20 cellular contexts compared by ENCODE assay signal in genomic region chr13:58893396-58893795, GRCh38.
A peak's percentile ranks its signal among the peaks of the same experiment; 100 is the strongest.
DNase-seq lines count a peak whose midpoint lies in the region; FAIRE-seq and TF ChIP-seq lines count a peak whose summit lies in the region.
"Had no signal": no experiment of that assay in that cellular context is flagged by ENCODE, and none has a peak within 500 bp of the region (broad histone marks: within the 10 kb centered on the region; RNA-seq: fewer than 3 reads in every experiment).

No MANE protein-coding gene starts in this region.

- H3K27ac ChIP-seq in astrocyte (ENCODE audit: low read depth, low read length) (no peak overlapping the region), spleen (no peak overlapping the region), adrenal gland (no peak overlapping the region)
- H3K27ac ChIP-seq: BLaER1 treated with 17β-estradiol and CSF1 and Interleukin-3, amounts not matched to agents 10 nM and 100 nM; HL-60 had no signal

- 85 to 97% (median 91%) methylated on average over 1 of the region's 1 CpG for WGBS in spleen, 5 donors
- whole genome bisulfite sequencing in adrenal gland, 4 donors, result 89 to 95% (median 93%) methylated on average over 1 of the region's 1 CpG

- DNase-seq in D721Med (ENCODE audit: insufficient read length, low spot score) (no peak), astrocyte (ENCODE audit: low read depth) (peak; percentile 63), choroid plexus epithelial cell (ENCODE audit: low read depth) (peak; percentile 4), non-pigmented ciliary epithelial cell (ENCODE audit: low read depth) (peak; percentile 1), spleen (no peak), putamen (ENCODE audit: low spot score) (no peak), adrenal gland (no peak)
- DNase-seq: Calu3; CD8-positive, alpha-beta T cell; DMS 273 treated with DMSO at 0.1 percent for 48 hours; DMS53; DND-41; EL; HCEC 1CT had no signal

- H3K27ac Mint-ChIP-seq in astrocyte (ENCODE audit: unreplicated experiment), result no peak overlapping the region
- H3K27ac Mint-ChIP-seq: B cell; CD8-positive, alpha-beta T cell; GM23338 had no signal

- no peaks in the 10 kb centered on the region for H3K36me3 Mint-ChIP-seq in astrocyte (ENCODE audit: low read depth, unreplicated experiment)
- H3K36me3 Mint-ChIP-seq: CD8-positive, alpha-beta T cell had no signal

- H3K4me3 ChIP-seq in astrocyte (ENCODE audit: insufficient read depth, low read depth, low read length) (no peak overlapping the region), choroid plexus epithelial cell (ENCODE audit: low read depth, low read length) (no peak overlapping the region), spleen (no peak overlapping the region), adrenal gland (no peak overlapping the region)
- H3K4me3 ChIP-seq: BLaER1 treated with 17β-estradiol and CSF1 and Interleukin-3, amounts not matched to agents 10 nM and 100 nM; GM12878; GM23338 had no signal

- no peak overlapping the region for H3K4me2 ChIP-seq in astrocyte (ENCODE audit: low read length)
- H3K4me2 ChIP-seq: BLaER1 treated with 17β-estradiol and CSF1 and Interleukin-3, amounts not matched to agents 10 nM and 100 nM; GM23338 had no signal

- no peak overlapping the region for H3K9ac ChIP-seq in astrocyte (ENCODE audit: low read length)
- H3K9ac ChIP-seq: BLaER1 treated with 17β-estradiol and CSF1 and Interleukin-3, amounts not matched to agents 10 nM and 100 nM had no signal

- TF ChIP-seq POLR2A in spleen (IDR thresholded peaks at IDR 0.05) (no peak), adrenal gland (IDR thresholded peaks at IDR 0.05) (no peak)

- H3K9me3 ChIP-seq in astrocyte (ENCODE audit: insufficient read depth, low read depth, low read length), result no peaks in the 10 kb centered on the region
- no peaks in the 10 kb centered on the region for H3K9me3 ChIP-seq in spleen
- H3K9me3 ChIP-seq in adrenal gland (replicated peaks in 1 of 3), result no peaks in the 10 kb centered on the region

- H3K4me1 ChIP-seq in astrocyte (ENCODE audit: insufficient read depth, low read length) (no peaks in the 10 kb centered on the region), spleen (no peaks in the 10 kb centered on the region), adrenal gland (replicated peaks in 1 of 2) (no peaks in the 10 kb centered on the region)
- H3K4me1 ChIP-seq: BLaER1 treated with 17β-estradiol and CSF1 and Interleukin-3, amounts not matched to agents 10 nM and 100 nM had no signal

- intact Hi-C loops in spleen (cut with DNase I; ENCODE audit: low total_unique reads) (no loop called here), adrenal gland (cut with DNase I) (no loop called here)

- H2AFZ ChIP-seq in astrocyte (ENCODE audit: low read depth, low read length), result no peak overlapping the region

- H3K36me3 ChIP-seq in astrocyte (ENCODE audit: insufficient read depth, low read length), result no peaks in the 10 kb centered on the region
- H3K36me3 ChIP-seq in spleen, result no peaks in the 10 kb centered on the region
- no peaks in the 10 kb centered on the region for H3K36me3 ChIP-seq in adrenal gland (replicated peaks in 1 of 2)
- H3K36me3 ChIP-seq: BLaER1 treated with 17β-estradiol and CSF1 and Interleukin-3, amounts not matched to agents 10 nM and 100 nM had no signal

- no peak overlapping the region for H3K4me3 Mint-ChIP-seq in astrocyte (ENCODE audit: unreplicated experiment)
- H3K4me3 Mint-ChIP-seq: B cell; CD8-positive, alpha-beta T cell; GM23338 had no signal

- H3K27me3 ChIP-seq in astrocyte (ENCODE audit: insufficient read depth, low read length) (no peaks in the 10 kb centered on the region), spleen (replicated peaks in 1 of 7) (no peaks in the 10 kb centered on the region), adrenal gland (no peaks in the 10 kb centered on the region)
- H3K27me3 ChIP-seq: BLaER1 treated with 17β-estradiol and CSF1 and Interleukin-3, amounts not matched to agents 10 nM and 100 nM had no signal

- no peaks in the 10 kb centered on the region for H3K4me1 Mint-ChIP-seq in astrocyte (ENCODE audit: low read depth, unreplicated experiment)
- H3K4me1 Mint-ChIP-seq: B cell, GM23338 had no signal

- no peaks in the 10 kb centered on the region for H3K9me3 Mint-ChIP-seq in astrocyte (ENCODE audit: unreplicated experiment)
- H3K9me3 Mint-ChIP-seq: GM23338 had no signal

- H3K27me3 Mint-ChIP-seq in astrocyte (ENCODE audit: low read depth, unreplicated experiment), result no peaks in the 10 kb centered on the region
- H3K27me3 Mint-ChIP-seq: B cell had no signal

- TF ChIP-seq CTCF in D721Med (IDR thresholded peaks at IDR 0.05; ENCODE audit: insufficient read depth, missing control alignments), result no peak
- no peak for TF ChIP-seq CTCF in astrocyte (IDR thresholded peaks at IDR 0.05; ENCODE audit: insufficient read depth, low read depth, low read length)
- TF ChIP-seq CTCF in choroid plexus epithelial cell (conservative IDR thresholded peaks at IDR 0.05; ENCODE audit: low read depth, low read length), result no peak
- no peak for TF ChIP-seq CTCF in spleen (IDR thresholded peaks at IDR 0.05 in 8 of 11, conservative IDR thresholded peaks at IDR 0.05 in 3 of 11)
- no peak for TF ChIP-seq CTCF in adrenal gland (IDR thresholded peaks at IDR 0.05)

- H4K20me1 ChIP-seq in astrocyte (ENCODE audit: insufficient read depth, low read length), result no peaks in the 10 kb centered on the region
- H4K20me1 ChIP-seq: BLaER1 treated with 17β-estradiol and CSF1 and Interleukin-3, amounts not matched to agents 10 nM and 100 nM had no signal

- FAIRE-seq in D721Med (lab: Jason Lieb, UNC) (peak; percentile 35), astrocyte (lab: Jason Lieb, UNC) (no peak)
- FAIRE-seq: GM12878, H54 had no signal

- H3K79me2 ChIP-seq in astrocyte (ENCODE audit: insufficient read depth, low read length), result no peaks in the 10 kb centered on the region

Comparison
In these comparisons a context has a peak if more than half of its experiments do, and no peak if none do; other contexts are left out.
1. DNase-seq: peak in astrocyte (single experiment), choroid plexus epithelial cell (single experiment) and non-pigmented ciliary epithelial cell (single experiment); none in D721Med (single experiment), spleen (single experiment), putamen (single experiment) and adrenal gland (0 of 7).